ENCODE assay signal across 1 cellular context in genomic region chr2:231725476-231725875, GRCh38.
A peak's percentile ranks its signal among the peaks of the same experiment; 100 is the strongest.
TF ChIP-seq lines count a peak whose summit lies in the region.

No MANE protein-coding gene starts in this region.

TF ChIP-seq in K562, 482 proteins besides CTCF, POLR2A, EP300 and RAD21 (continued from another document):
- TF ChIP-seq CBX8 (IDR thresholded peaks at IDR 0.05; ENCODE audit: borderline replicate concordance, extremely low read depth, low read depth, low read length, poor library complexity, severe bottlenecking), result peak; percentile 70
- peak; percentile 70 for TF ChIP-seq CBX2 (IDR thresholded peaks at IDR 0.05; ENCODE audit: insufficient read depth, low read length, poor library complexity, severe bottlenecking)
- no peak for TF ChIP-seq RNF2 (IDR thresholded peaks at IDR 0.05)
- no peak for TF ChIP-seq RUNX1 (IDR thresholded peaks at IDR 0.05; ENCODE audit: low read depth)
